In genomic region chr7:27204851-27205322, GRCh38 we compare ENCODE assay signal across 1 cellular context.
TF ChIP-seq lines count a peak whose summit lies in the region.

No MANE protein-coding gene starts in this region.

TF ChIP-seq in HepG2, 621 proteins besides CTCF, POLR2A, EP300 and RAD21:
- TF ChIP-seq ZNF800 (CRISPR knock-in tag; IDR thresholded peaks at IDR 0.05) (0 out of 2 replicates have a peak, but pooled peaks have one; percentile 30), EHMT2 (IDR thresholded peaks at IDR 0.05; ENCODE audit: borderline replicate concordance, low read depth, low read length) (no peak), EZH2 (conservative IDR thresholded peaks at IDR 0.05; ENCODE audit: low read depth, low read length) (0 out of 2 replicates have a peak, but pooled peaks have one; percentile 39)
